Comparison of ENCODE assay signal across 9 cellular contexts in genomic region chr1:156216361-156217086, GRCh38. TPM values are rescaled to one million over a fixed set of nuclear protein-coding genes. Genes with fewer than 3 reads are reported as not detected.
A peak's percentile ranks its signal among the peaks of the same experiment; 100 is the strongest.
DNase-seq lines count a peak whose midpoint lies in the region; ATAC-seq, FAIRE-seq and TF ChIP-seq lines count a peak whose summit lies in the region.
"Not testable (repeated sequence)": the region's sequence is repeated elsewhere in the genome, so short reads cannot be mapped to it uniquely, and the experiment has no call there.
"Had no signal": no experiment of that assay in that cellular context is flagged by ENCODE, and none has a peak within 500 bp of the region (broad histone marks: within the 10 kb centered on the region; RNA-seq: fewer than 3 reads in every experiment).

No MANE protein-coding gene starts in this region.

- CTCF ChIA-PET in RWPE1 (lab: Yijun Ruan, JAX) = not testable (repeated sequence)
- CTCF ChIA-PET in activated CD4-positive, alpha-beta memory T cell treated with anti-CD3 and anti-CD28 coated beads, Interleukin-2, amount 10 ng/mL, durations not matched to agents 7 days and 5 days (lab: Charles Lee) = interaction anchor here (1.2 kb wide), 1 partner anchor 23 kb away, joined by 4 read pairs; the partner anchor contains the start of gene SLC25A44
- CTCF ChIA-PET in activated naive CD4-positive, alpha-beta T cell treated with anti-CD3 and anti-CD28 coated beads, Interleukin-2, amount 10 ng/mL, durations not matched to agents 7 days and 5 days (lab: Charles Lee) = interaction anchor here (5.1 kb wide), 1 partner anchor 8 kb away, joined by 44 read pairs; no protein-coding TSS in a partner anchor

- not testable (repeated sequence) for H3K27me3 Mint-ChIP-seq in activated CD4-positive, alpha-beta memory T cell treated with anti-CD3 and anti-CD28 coated beads, Interleukin-2, amount 10 ng/mL, durations not matched to agents 7 days and 5 days; activated naive CD4-positive, alpha-beta T cell treated with anti-CD3 and anti-CD28 coated beads, Interleukin-2, amount 10 ng/mL, durations not matched to agents 7 days and 5 days; natural killer cell treated with Interleukin-12 subunit alpha and Interleukin-12 subunit beta and Interleukin-15 and Interleukin-18, amount 100 ng/mL, for 72 hours

- H3K27me3 ChIP-seq in bronchial epithelial cell (ENCODE audit: control insufficient read depth, insufficient read depth, low read length) = not testable (repeated sequence)

- H3K9me3 Mint-ChIP-seq in activated CD4-positive, alpha-beta memory T cell treated with anti-CD3 and anti-CD28 coated beads, Interleukin-2, amount 10 ng/mL, durations not matched to agents 7 days and 5 days; activated naive CD4-positive, alpha-beta T cell treated with anti-CD3 and anti-CD28 coated beads, Interleukin-2, amount 10 ng/mL, durations not matched to agents 7 days and 5 days; natural killer cell treated with Interleukin-12 subunit alpha and Interleukin-12 subunit beta and Interleukin-15 and Interleukin-18, amount 100 ng/mL, for 72 hours: not testable (repeated sequence)

- peak; percentile 99 for FAIRE-seq in G401.6 (lab: Jason Lieb, UNC)
- peak; percentile 100 for FAIRE-seq in bronchial epithelial cell (lab: Jason Lieb, UNC)
- FAIRE-seq in frontal cortex (lab: Jason Lieb, UNC) = peak; percentile 97
- peak; percentile 100 for FAIRE-seq in urothelium cell line (lab: Jason Lieb, UNC)

- H3K36me3 Mint-ChIP-seq in activated CD4-positive, alpha-beta memory T cell treated with anti-CD3 and anti-CD28 coated beads, Interleukin-2, amount 10 ng/mL, durations not matched to agents 7 days and 5 days (ENCODE audit: low read depth) = peaks cover 56% of the 10 kb centered on the region
- H3K36me3 Mint-ChIP-seq in activated naive CD4-positive, alpha-beta T cell treated with anti-CD3 and anti-CD28 coated beads, Interleukin-2, amount 10 ng/mL, durations not matched to agents 7 days and 5 days = peaks cover 37% of the 10 kb centered on the region
- H3K36me3 Mint-ChIP-seq in natural killer cell treated with Interleukin-12 subunit alpha and Interleukin-12 subunit beta and Interleukin-15 and Interleukin-18, amount 100 ng/mL, for 72 hours = peaks cover 38% of the 10 kb centered on the region

- H3K27ac ChIP-seq in RWPE1 = peak overlapping the region; percentile 48

- peaks cover 66% of the 10 kb centered on the region for H3K4me1 Mint-ChIP-seq in activated CD4-positive, alpha-beta memory T cell treated with anti-CD3 and anti-CD28 coated beads, Interleukin-2, amount 10 ng/mL, durations not matched to agents 7 days and 5 days
- H3K4me1 Mint-ChIP-seq in activated naive CD4-positive, alpha-beta T cell treated with anti-CD3 and anti-CD28 coated beads, Interleukin-2, amount 10 ng/mL, durations not matched to agents 7 days and 5 days = peaks cover 78% of the 10 kb centered on the region
- H3K4me1 Mint-ChIP-seq in natural killer cell treated with Interleukin-12 subunit alpha and Interleukin-12 subunit beta and Interleukin-15 and Interleukin-18, amount 100 ng/mL, for 72 hours (ENCODE audit: low read depth in 2 of 2) = peaks cover 44 to 50% of the 10 kb centered on the region in 2 donors

- not testable (repeated sequence) for H3K36me3 ChIP-seq in bronchial epithelial cell (ENCODE audit: control insufficient read depth, insufficient read depth, low read length)

- POLR2A ChIA-PET in RWPE1 (lab: Yijun Ruan, JAX; ENCODE audit: low non-redundant PET) = not testable (repeated sequence)
- POLR2A ChIA-PET in activated CD4-positive, alpha-beta memory T cell treated with anti-CD3 and anti-CD28 coated beads, Interleukin-2, amount 10 ng/mL, durations not matched to agents 7 days and 5 days (lab: Charles Lee) = interaction anchor here (5.8 to 8.8 kb wide), 2 partner anchors 8 to 19 kb away, joined by 119 to 156 read pairs; partner anchors contain the start of gene SLC25A44

- H3K27ac Mint-ChIP-seq in activated CD4-positive, alpha-beta memory T cell treated with anti-CD3 and anti-CD28 coated beads, Interleukin-2, amount 10 ng/mL, durations not matched to agents 7 days and 5 days = peak overlapping the region; percentile 99
- peak overlapping the region; percentile 98 for H3K27ac Mint-ChIP-seq in activated naive CD4-positive, alpha-beta T cell treated with anti-CD3 and anti-CD28 coated beads, Interleukin-2, amount 10 ng/mL, durations not matched to agents 7 days and 5 days
- H3K27ac Mint-ChIP-seq in natural killer cell treated with Interleukin-12 subunit alpha and Interleukin-12 subunit beta and Interleukin-15 and Interleukin-18, amount 100 ng/mL, for 72 hours = peak overlapping the region; percentile 99

- not testable (repeated sequence) for DNase-seq in RWPE1 (ENCODE audit: low spot score); activated CD4-positive, alpha-beta memory T cell treated with anti-CD3 and anti-CD28 coated beads, Interleukin-2, amount 10 ng/mL, durations not matched to agents 7 days and 5 days; activated naive CD4-positive, alpha-beta T cell treated with anti-CD3 and anti-CD28 coated beads, Interleukin-2, amount 10 ng/mL, durations not matched to agents 7 days and 5 days; bronchial epithelial cell (ENCODE audit: low read depth); frontal cortex (ENCODE audit: low spot score in 2 of 2); natural killer cell treated with Interleukin-12 subunit alpha and Interleukin-12 subunit beta and Interleukin-15 and Interleukin-18, amount 100 ng/mL, for 72 hours (ENCODE audit: low spot score); urothelium cell line (ENCODE audit: low spot score)

- H3K4me3 ChIP-seq in bronchial epithelial cell (ENCODE audit: low read depth, low read length) = not testable (repeated sequence)

- not testable (repeated sequence) for H3K4me3 Mint-ChIP-seq in activated CD4-positive, alpha-beta memory T cell treated with anti-CD3 and anti-CD28 coated beads, Interleukin-2, amount 10 ng/mL, durations not matched to agents 7 days and 5 days; natural killer cell treated with Interleukin-12 subunit alpha and Interleukin-12 subunit beta and Interleukin-15 and Interleukin-18, amount 100 ng/mL, for 72 hours
- peak overlapping the region; percentile 42 for H3K4me3 Mint-ChIP-seq in activated naive CD4-positive, alpha-beta T cell treated with anti-CD3 and anti-CD28 coated beads, Interleukin-2, amount 10 ng/mL, durations not matched to agents 7 days and 5 days

- not testable (repeated sequence) for TF ChIP-seq CTCF in RWPE1 (conservative IDR thresholded peaks at IDR 0.05; ENCODE audit: low read depth); bronchial epithelial cell (IDR thresholded peaks at IDR 0.05; ENCODE audit: insufficient read depth, low read length, severe bottlenecking)

- ATAC-seq in natural killer cell treated with Interleukin-12 subunit alpha and Interleukin-12 subunit beta and Interleukin-15 and Interleukin-18, amount 100 ng/mL, for 72 hours = not testable (repeated sequence)

RNA-seq across cellular contexts. Expression of gene PMF1, which starts 3.7 kb away (rescaled TPM):
- total RNA-seq in activated CD4-positive, alpha-beta memory T cell treated with anti-CD3 and anti-CD28 coated beads, Interleukin-2, amount 10 ng/mL, durations not matched to agents 7 days and 5 days = 10 to 100 TPM; 65.5 to 67.7 TPM
- 55.3 and 55.9 TPM in 2 replicates for total RNA-seq in bronchial epithelial cell
- total RNA-seq in frontal cortex = 26.5 TPM
- total RNA-seq in natural killer cell treated with Interleukin-12 subunit alpha and Interleukin-12 subunit beta and Interleukin-15 and Interleukin-18, amount 100 ng/mL, for 72 hours = 100 to 1,000 TPM in 1 of 2 donors, 10 to 100 TPM in 1; 90.6 to 105 TPM

RNA-seq across cellular contexts. Expression of gene SLC25A44, which starts 22.6 kb away (rescaled TPM):
- total RNA-seq in activated CD4-positive, alpha-beta memory T cell treated with anti-CD3 and anti-CD28 coated beads, Interleukin-2, amount 10 ng/mL, durations not matched to agents 7 days and 5 days = 10 to 100 TPM; 27.7 to 36.3 TPM
- total RNA-seq in bronchial epithelial cell (5.8 and 7.4 TPM in 2 replicates), frontal cortex (8.6 TPM)
- 10 to 100 TPM; 54.4 to 56.6 TPM for total RNA-seq in natural killer cell treated with Interleukin-12 subunit alpha and Interleukin-12 subunit beta and Interleukin-15 and Interleukin-18, amount 100 ng/mL, for 72 hours

RNA-seq across cellular contexts. Expression of gene BGLAP, which starts 25.5 kb away (rescaled TPM):
- 1 to 10 TPM; 1.5 to 2.7 TPM for total RNA-seq in activated CD4-positive, alpha-beta memory T cell treated with anti-CD3 and anti-CD28 coated beads, Interleukin-2, amount 10 ng/mL, durations not matched to agents 7 days and 5 days
- total RNA-seq in bronchial epithelial cell (0.51 TPM in 1 of 2 replicates, not detected in the other), frontal cortex (not detected)
- total RNA-seq in natural killer cell treated with Interleukin-12 subunit alpha and Interleukin-12 subunit beta and Interleukin-15 and Interleukin-18, amount 100 ng/mL, for 72 hours = 1 to 10 TPM; 1.8 to 2.3 TPM
- total RNA-seq: IMR-90 had no signal

RNA-seq across cellular contexts. Expression of gene PAQR6, which starts 31.3 kb away (rescaled TPM):
- total RNA-seq in activated CD4-positive, alpha-beta memory T cell treated with anti-CD3 and anti-CD28 coated beads, Interleukin-2, amount 10 ng/mL, durations not matched to agents 7 days and 5 days = 1 to 10 TPM; 5.6 to 6.3 TPM
- total RNA-seq in bronchial epithelial cell (0.26 and 1.3 TPM in 2 replicates), frontal cortex (7.7 TPM)
- total RNA-seq in natural killer cell treated with Interleukin-12 subunit alpha and Interleukin-12 subunit beta and Interleukin-15 and Interleukin-18, amount 100 ng/mL, for 72 hours = 1 to 10 TPM; 5.9 to 9.5 TPM
